In the genomic region with DNA sequence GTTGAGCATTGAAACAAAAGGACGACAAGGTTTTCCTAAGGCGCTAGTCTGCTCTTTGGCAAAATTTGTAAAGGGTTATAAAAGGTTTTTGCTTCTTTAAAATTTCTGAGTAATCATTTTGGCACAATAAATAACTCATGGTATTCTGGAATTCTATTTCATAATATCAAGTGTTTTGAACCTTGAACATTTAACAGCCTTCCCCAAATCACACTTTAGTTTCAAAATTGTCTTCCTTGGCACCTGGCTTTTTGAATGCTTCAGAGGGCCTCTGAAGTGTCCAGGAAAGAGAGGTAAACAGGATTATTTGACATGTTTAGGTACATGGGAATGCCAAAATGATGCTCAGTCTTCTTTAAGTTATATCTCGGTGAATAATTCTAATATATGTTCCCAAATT, we compare ENCODE assay signal across 19 cellular contexts.
A peak's percentile ranks its signal among the peaks of the same experiment; 100 is the strongest.
DNase-seq lines count a peak whose midpoint lies in the region; ATAC-seq and TF ChIP-seq lines count a peak whose summit lies in the region.
"Had no signal": no experiment of that assay in that cellular context is flagged by ENCODE, and none has a peak within 500 bp of the region (broad histone marks: within the 10 kb centered on the region; RNA-seq: fewer than 3 reads in every experiment).

No MANE protein-coding gene starts in this region.

- H3K36me3 ChIP-seq in GM23248 (ENCODE audit: low read depth) (no peaks in the 10 kb centered on the region), HEK293 (ENCODE audit: control insufficient read depth in 2 of 2, insufficient read depth in 1 of 2, low read length in 2 of 2) (no peaks in the 10 kb centered on the region)
- H3K36me3 ChIP-seq: SJCRH30 had no signal

- peaks cover 29% of the 10 kb centered on the region for H3K4me1 ChIP-seq in GM23248 (ENCODE audit: insufficient read depth)
- peaks cover 16% of the 10 kb centered on the region for H3K4me1 ChIP-seq in HEK293 (ENCODE audit: control insufficient read depth, insufficient read depth, low read length)
- H3K4me1 ChIP-seq: Caco-2, SJCRH30 had no signal

- ATAC-seq in HG03457 (IDR thresholded peaks at IDR 0.05; ENCODE audit: unreplicated experiment), result no peak

- CTCF ChIA-PET in HEK293 (lab: Yijun Ruan, JAX), result interaction anchor here (1.4 kb wide), 1 partner anchor 18 kb away, joined by 7 read pairs; no protein-coding TSS in a partner anchor

- H2AFZ ChIP-seq in GM23248, result peak overlapping the region; percentile 88; the same call in 1 of the 2 replicates

- no peaks in the 10 kb centered on the region for H3K9me3 Mint-ChIP-seq in nephron

- H3F3A ChIP-seq in GM23248 (ENCODE audit: insufficient read depth), result peaks cover 14% of the 10 kb centered on the region

- H3K27me3 Mint-ChIP-seq in nephron (ENCODE audit: low read depth), result no peaks in the 10 kb centered on the region

- no peaks in the 10 kb centered on the region for H3K27me3 ChIP-seq in GM23248 (replicated peaks; ENCODE audit: insufficient read depth)
- H3K27me3 ChIP-seq: SJCRH30 had no signal

- POLR2A ChIA-PET in HEK293 (lab: Yijun Ruan, JAX), result no interaction called here

- 0 out of 2 replicates have a peak overlapping the region, but pooled peaks have one; percentile 77 for H3K9ac ChIP-seq in GM23248

- H3K79me2 ChIP-seq in GM23248 (ENCODE audit: insufficient read depth), result no peaks in the 10 kb centered on the region

- no peak overlapping the region for H3K4me3 Mint-ChIP-seq in nephron

- H3K4me1 Mint-ChIP-seq in nephron, result peaks cover 35% of the 10 kb centered on the region

- WGBS in GM23248 (ENCODE audit: low coverage in 1 of 2, low lambda C conversion rate in 2 of 2, missing lambda C conversion rate in 2 of 2), 2 experiments, result 42 to 44% methylated on average over 3 of the region's 3 CpGs

- in situ Hi-C loops in GM23248 (cut with MboI), result no loop called here
- in situ Hi-C loops in KBM-7 (cut with MboI; ENCODE audit: low pct_unique_long_range_greater_than_20kb, low sequenced_read_pairs), result no loop called here

- no peak overlapping the region; the same call in 1 of the 2 replicates for H3K4me3 ChIP-seq in GM23248
- H3K4me3 ChIP-seq in HEK293 (ENCODE audit: low read depth, low read length), result no peak overlapping the region
- H3K4me3 ChIP-seq in foreskin fibroblast (ENCODE audit: low read depth in 1 of 2, low read length in 2 of 2), result no peak overlapping the region
- H3K4me3 ChIP-seq: SJCRH30 had no signal

- H3K9me3 ChIP-seq in GM23248 (ENCODE audit: low read depth), result no peaks in the 10 kb centered on the region
- no peaks in the 10 kb centered on the region for H3K9me3 ChIP-seq in HEK293 (ENCODE audit: control insufficient read depth, insufficient read depth, low read depth, low read length)
- H3K9me3 ChIP-seq: Caco-2, SJCRH30 had no signal

- DNase-seq in GM23248 (peak; percentile 49), fibroblast of peridontal ligament (ENCODE audit: extremely low read depth) (peak; percentile 40), KBM-7 (no peak), foreskin fibroblast (no peak)
- no peak for DNase-seq in stimulated activated naive CD4-positive, alpha-beta T cell treated with Interleukin-2 at 50 U/mL for 16 hours (lab: John Stamatoyannopoulos, UW)
- DNase-seq: ACHN; Caco-2; DMS153; EL; H7; NCI-H1417 treated with DMSO at 0.1 percent for 48 hours; NCI-H2171; NCI-H446 treated with DMSO at 0.1 percent for 48 hours; NK-92 treated with Interleukin-12 subunit alpha and Interleukin-12 subunit beta, amount 100 ng/mL, for 24 hours; SJCRH30 had no signal

- H4K20me1 ChIP-seq in GM23248 (ENCODE audit: insufficient read depth), result no peaks in the 10 kb centered on the region

- no peaks in the 10 kb centered on the region for H3K9me2 ChIP-seq in GM23248 (ENCODE audit: insufficient read depth)

- no peaks in the 10 kb centered on the region for H3K36me3 Mint-ChIP-seq in nephron (ENCODE audit: low read depth)

- TF ChIP-seq CTCF in HEK293 (tag by site-specific recombination; IDR thresholded peaks at IDR 0.05) (no peak), nephron (IDR thresholded peaks at IDR 0.05; ENCODE audit: unreplicated experiment in 3 of 3) (no peak), foreskin fibroblast (IDR thresholded peaks at IDR 0.05; ENCODE audit: low read depth, low read length) (no peak)

- 0 out of 2 replicates have a peak overlapping the region, but pooled peaks have one; percentile 44 for H3K27ac ChIP-seq in GM23248
- H3K27ac ChIP-seq in HEK293 (ENCODE audit: extremely low read depth, low read depth, low read length), result 0 out of 2 replicates have a peak overlapping the region, but pooled peaks have one; percentile 2
- H3K27ac ChIP-seq: HL-60, SJCRH30 had no signal

- peak overlapping the region in 2 of 3 experiments; percentile 53 to 62 for H3K27ac Mint-ChIP-seq in nephron

- peak overlapping the region; percentile 83 for H3K4me2 ChIP-seq in GM23248 (ENCODE audit: unreplicated experiment)

TF ChIP-seq in HEK293, 187 proteins besides CTCF, POLR2A, EP300 and RAD21:
- TF ChIP-seq, protein P1, sequence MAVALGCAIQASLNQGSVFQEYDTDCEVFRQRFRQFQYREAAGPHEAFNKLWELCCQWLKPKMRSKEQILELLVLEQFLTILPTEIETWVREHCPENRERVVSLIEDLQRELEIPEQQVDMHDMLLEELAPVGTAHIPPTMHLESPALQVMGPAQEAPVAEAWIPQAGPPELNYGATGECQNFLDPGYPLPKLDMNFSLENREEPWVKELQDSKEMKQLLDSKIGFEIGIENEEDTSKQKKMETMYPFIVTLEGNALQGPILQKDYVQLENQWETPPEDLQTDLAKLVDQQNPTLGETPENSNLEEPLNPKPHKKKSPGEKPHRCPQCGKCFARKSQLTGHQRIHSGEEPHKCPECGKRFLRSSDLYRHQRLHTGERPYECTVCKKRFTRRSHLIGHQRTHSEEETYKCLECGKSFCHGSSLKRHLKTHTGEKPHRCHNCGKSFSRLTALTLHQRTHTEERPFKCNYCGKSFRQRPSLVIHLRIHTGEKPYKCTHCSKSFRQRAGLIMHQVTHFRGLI (tag by site-specific recombination; IDR thresholded peaks at IDR 0.05), result no peak
- TF ChIP-seq, protein P2, sequence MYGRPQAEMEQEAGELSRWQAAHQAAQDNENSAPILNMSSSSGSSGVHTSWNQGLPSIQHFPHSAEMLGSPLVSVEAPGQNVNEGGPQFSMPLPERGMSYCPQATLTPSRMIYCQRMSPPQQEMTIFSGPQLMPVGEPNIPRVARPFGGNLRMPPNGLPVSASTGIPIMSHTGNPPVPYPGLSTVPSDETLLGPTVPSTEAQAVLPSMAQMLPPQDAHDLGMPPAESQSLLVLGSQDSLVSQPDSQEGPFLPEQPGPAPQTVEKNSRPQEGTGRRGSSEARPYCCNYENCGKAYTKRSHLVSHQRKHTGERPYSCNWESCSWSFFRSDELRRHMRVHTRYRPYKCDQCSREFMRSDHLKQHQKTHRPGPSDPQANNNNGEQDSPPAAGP (tag by site-specific recombination; IDR thresholded peaks at IDR 0.05), result no peak
- TF ChIP-seq MEIS1 (CRISPR knock-in tag; IDR thresholded peaks at IDR 0.05; ENCODE audit: borderline replicate concordance) (no peak), ZBTB48 (tag by site-specific recombination; IDR thresholded peaks at IDR 0.05) (no peak), KLF8 (tag by site-specific recombination; IDR thresholded peaks at IDR 0.05) (no peak), ZNF223 (tag by site-specific recombination; IDR thresholded peaks at IDR 0.05) (no peak), ZNF37A (tag by site-specific recombination; IDR thresholded peaks at IDR 0.05) (no peak)

Comparison
In these comparisons a context has a peak if more than half of its experiments do, and no peak if none do; other contexts are left out.
1. DNase-seq: peak in GM23248 (single experiment) and fibroblast of peridontal ligament (single experiment); none in stimulated activated naive CD4-positive, alpha-beta T cell treated with Interleukin-2 at 50 U/mL for 16 hours (single experiment), KBM-7 (single experiment) and foreskin fibroblast (0 of 2).